Comparison of ENCODE assay signal across 10 cellular contexts in the genomic region with DNA sequence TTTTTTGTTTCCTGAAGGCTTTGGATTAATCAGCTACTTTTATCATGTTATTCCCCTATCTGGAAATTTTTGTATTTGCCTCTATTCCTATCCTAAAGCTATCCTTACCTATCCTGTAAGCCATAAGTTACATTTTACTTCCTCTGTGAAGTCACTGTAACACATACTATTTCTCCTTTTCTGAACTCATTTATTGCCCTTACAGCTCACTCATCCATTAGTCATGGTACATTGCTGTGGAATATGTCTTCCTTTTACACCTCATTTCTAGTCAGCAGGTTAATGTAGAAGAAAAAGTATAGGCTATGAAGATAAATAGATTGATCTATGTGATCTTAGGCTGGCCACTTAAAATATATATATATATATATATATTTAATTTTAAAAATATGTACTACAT. TPM values are rescaled to one million over a fixed set of nuclear protein-coding genes. Genes with fewer than 3 reads are reported as not detected.
DNase-seq lines count a peak whose midpoint lies in the region; TF ChIP-seq lines count a peak whose summit lies in the region.
"Had no signal": no experiment of that assay in that cellular context is flagged by ENCODE, and none has a peak within 500 bp of the region (broad histone marks: within the 10 kb centered on the region; RNA-seq: fewer than 3 reads in every experiment).

No MANE protein-coding gene starts in this region.

- TF ChIP-seq CTCF in fibroblast of mammary gland (conservative IDR thresholded peaks at IDR 0.05; ENCODE audit: control insufficient read depth, insufficient read depth, low read depth, low read length): no peak

- H3K4me3 ChIP-seq in fibroblast of mammary gland (ENCODE audit: control insufficient read depth, low read depth, low read length): no peak overlapping the region

- peak; percentile 17 for DNase-seq in DMS53 (lab: John Stamatoyannopoulos, UW)
- DNase-seq in DMS53 treated with DMSO at 0.1 percent for 48 hours (lab: John Stamatoyannopoulos, UW; ENCODE audit: unreplicated experiment): no peak
- peak; percentile 32 for DNase-seq in RPMI7951 (ENCODE audit: low read depth)
- DNase-seq in fibroblast of mammary gland (ENCODE audit: low read depth): peak; percentile 69
- no peak for DNase-seq in AG08396 (ENCODE audit: low spot score)
- DNase-seq in activated CD8-positive, alpha-beta memory T cell treated with anti-CD3 and anti-CD28 coated beads for 24 hours: no peak
- DNase-seq in T-helper 1 cell: no peak
- DNase-seq: NCI-H345 had no signal

- peak overlapping the region; percentile 76 for H3K27ac ChIP-seq in temporal lobe (ENCODE audit: low read depth, low read length)
- H3K27ac ChIP-seq: 22Rv1 had no signal

RNA-seq across cellular contexts. Expression of gene SWAP70, which starts 28.0 kb away (rescaled TPM):
- total RNA-seq in RPMI7951 (2014; rRNA removed; shearing (Covaris generic)): 20.2 and 25.6 TPM in 2 replicates
- total RNA-seq in temporal lobe: 9.8 TPM

Comparison
In these comparisons a context has a peak if more than half of its experiments do, and no peak if none do; other contexts are left out.
1. DNase-seq: peak in DMS53 (single experiment), RPMI7951 (single experiment) and fibroblast of mammary gland (single experiment); none in DMS53 treated with DMSO at 0.1 percent for 48 hours (single experiment), AG08396 (single experiment), activated CD8-positive, alpha-beta memory T cell treated with anti-CD3 and anti-CD28 coated beads for 24 hours (single experiment) and T-helper 1 cell (0 of 5).